Comparison of ENCODE assay signal across 14 cellular contexts in genomic region chrX:118550792-118551191, GRCh38. TPM values are rescaled to one million over a fixed set of nuclear protein-coding genes. Genes with fewer than 3 reads are reported as not detected.
DNase-seq lines count a peak whose midpoint lies in the region; ATAC-seq and TF ChIP-seq lines count a peak whose summit lies in the region.
"Had no signal": no experiment of that assay in that cellular context is flagged by ENCODE, and none has a peak within 500 bp of the region (broad histone marks: within the 10 kb centered on the region; RNA-seq: fewer than 3 reads in every experiment).

No MANE protein-coding gene starts in this region.

- H3K4me3 ChIP-seq in CD8-positive, alpha-beta T cell (ENCODE audit: low read depth, low read length) = no peak overlapping the region
- H3K4me3 ChIP-seq: lower lobe of right lung, prostate gland, tibial artery had no signal

- CTCF ChIA-PET in CD8-positive, alpha-beta T cell (lab: Charles Lee) = no interaction called here

- no peaks in the 10 kb centered on the region for H3K4me1 ChIP-seq in CD8-positive, alpha-beta T cell (ENCODE audit: insufficient read depth, low read length)
- H3K4me1 ChIP-seq: BE2C, lower lobe of right lung, prostate gland had no signal

- H3K4me3 Mint-ChIP-seq in CD8-positive, alpha-beta T cell = no peak overlapping the region
- H3K4me3 Mint-ChIP-seq in HFFc6 = no peak overlapping the region
- no peak overlapping the region for H3K4me3 Mint-ChIP-seq in activated naive CD8-positive, alpha-beta T cell treated with anti-CD3 and anti-CD28 coated beads, Interleukin-2, amount 10 ng/mL, durations not matched to agents 7 days and 5 days
- no peak overlapping the region for H3K4me3 Mint-ChIP-seq in natural killer cell treated with Interleukin-12 subunit alpha and Interleukin-12 subunit beta and Interleukin-15 and Interleukin-18, amount 100 ng/mL, for 72 hours
- H3K4me3 Mint-ChIP-seq in type B pancreatic cell = no peak overlapping the region

- no peak overlapping the region for H3K27ac ChIP-seq in CD8-positive, alpha-beta T cell (ENCODE audit: low read depth, low read length)
- H3K27ac ChIP-seq: lower lobe of right lung, prostate gland, tibial artery had no signal

- H3K36me3 Mint-ChIP-seq in CD8-positive, alpha-beta T cell = peaks cover 64% of the 10 kb centered on the region
- H3K36me3 Mint-ChIP-seq in HFFc6 (ENCODE audit: low read depth) (no peaks in the 10 kb centered on the region; the same call in 1 of the 2 replicates), type B pancreatic cell (peaks cover 7% of the 10 kb centered on the region)
- H3K36me3 Mint-ChIP-seq in activated naive CD8-positive, alpha-beta T cell treated with anti-CD3 and anti-CD28 coated beads, Interleukin-2, amount 10 ng/mL, durations not matched to agents 7 days and 5 days = peaks cover 15% of the 10 kb centered on the region
- H3K36me3 Mint-ChIP-seq in natural killer cell treated with Interleukin-12 subunit alpha and Interleukin-12 subunit beta and Interleukin-15 and Interleukin-18, amount 100 ng/mL, for 72 hours = no peaks in the 10 kb centered on the region

- H3K27me3 ChIP-seq in CD8-positive, alpha-beta T cell (ENCODE audit: insufficient read depth, low read length) = no peaks in the 10 kb centered on the region
- H3K27me3 ChIP-seq: BE2C, tibial artery had no signal

- H3K27ac Mint-ChIP-seq in CD8-positive, alpha-beta T cell = peak overlapping the region; percentile 57
- H3K27ac Mint-ChIP-seq in HFFc6 (peak overlapping the region; percentile 69), type B pancreatic cell (no peak overlapping the region)
- H3K27ac Mint-ChIP-seq in activated naive CD8-positive, alpha-beta T cell treated with anti-CD3 and anti-CD28 coated beads, Interleukin-2, amount 10 ng/mL, durations not matched to agents 7 days and 5 days = peak overlapping the region; percentile 30
- H3K27ac Mint-ChIP-seq in natural killer cell treated with Interleukin-12 subunit alpha and Interleukin-12 subunit beta and Interleukin-15 and Interleukin-18, amount 100 ng/mL, for 72 hours = peak overlapping the region; percentile 57 to 58

- H3K27me3 Mint-ChIP-seq in CD8-positive, alpha-beta T cell (ENCODE audit: low read depth) = no peaks in the 10 kb centered on the region
- H3K27me3 Mint-ChIP-seq in HFFc6 (ENCODE audit: insufficient read depth) (no peaks in the 10 kb centered on the region; the same call in 1 of the 2 replicates), type B pancreatic cell (no peaks in the 10 kb centered on the region)
- H3K27me3 Mint-ChIP-seq in activated naive CD8-positive, alpha-beta T cell treated with anti-CD3 and anti-CD28 coated beads, Interleukin-2, amount 10 ng/mL, durations not matched to agents 7 days and 5 days = no peaks in the 10 kb centered on the region
- no peaks in the 10 kb centered on the region for H3K27me3 Mint-ChIP-seq in natural killer cell treated with Interleukin-12 subunit alpha and Interleukin-12 subunit beta and Interleukin-15 and Interleukin-18, amount 100 ng/mL, for 72 hours

- H3K9me3 ChIP-seq in CD8-positive, alpha-beta T cell (ENCODE audit: low read length) = no peaks in the 10 kb centered on the region
- H3K9me3 ChIP-seq: BE2C, lower lobe of right lung, prostate gland, tibial artery had no signal

- ATAC-seq in CD8-positive, alpha-beta T cell = no peak
- no peak for ATAC-seq in activated naive CD8-positive, alpha-beta T cell treated with anti-CD3 and anti-CD28 coated beads, Interleukin-2, amount 10 ng/mL, durations not matched to agents 7 days and 5 days (ENCODE audit: low read depth)
- ATAC-seq in natural killer cell treated with Interleukin-12 subunit alpha and Interleukin-12 subunit beta and Interleukin-15 and Interleukin-18, amount 100 ng/mL, for 72 hours = no peak
- ATAC-seq in HG02642 (IDR thresholded peaks at IDR 0.05; ENCODE audit: poor library complexity, unreplicated experiment) (no peak), HG03571 (IDR thresholded peaks at IDR 0.05; ENCODE audit: unreplicated experiment) (no peak)

- TF ChIP-seq CTCF in CD8-positive, alpha-beta T cell (IDR thresholded peaks at IDR 0.05) = no peak
- TF ChIP-seq CTCF in HFFc6 (IDR thresholded peaks at IDR 0.05) (no peak), type B pancreatic cell (conservative IDR thresholded peaks at IDR 0.05) (no peak)

- POLR2A ChIA-PET in CD8-positive, alpha-beta T cell (lab: Charles Lee) = no interaction called here
- POLR2A ChIA-PET in activated naive CD8-positive, alpha-beta T cell treated with anti-CD3 and anti-CD28 coated beads, Interleukin-2, amount 10 ng/mL, durations not matched to agents 7 days and 5 days (lab: Charles Lee) = no interaction called here

- intact Hi-C loops in CD8-positive, alpha-beta T cell (cut with DNase I, micrococcal nuclease) = no loop called here

- H3K36me3 ChIP-seq in CD8-positive, alpha-beta T cell (ENCODE audit: insufficient read depth, low read length) = peaks cover 17% of the 10 kb centered on the region
- H3K36me3 ChIP-seq: BE2C, prostate gland, tibial artery had no signal

- H3K4me1 Mint-ChIP-seq in CD8-positive, alpha-beta T cell (ENCODE audit: low read depth) = peaks cover 9% of the 10 kb centered on the region
- H3K4me1 Mint-ChIP-seq in HFFc6 (ENCODE audit: low read depth) = peaks cover 56% of the 10 kb centered on the region
- H3K4me1 Mint-ChIP-seq in activated naive CD8-positive, alpha-beta T cell treated with anti-CD3 and anti-CD28 coated beads, Interleukin-2, amount 10 ng/mL, durations not matched to agents 7 days and 5 days = peaks cover 15% of the 10 kb centered on the region
- H3K4me1 Mint-ChIP-seq in natural killer cell treated with Interleukin-12 subunit alpha and Interleukin-12 subunit beta and Interleukin-15 and Interleukin-18, amount 100 ng/mL, for 72 hours (ENCODE audit: low read depth in 2 of 2) = peaks cover 4 to 5% of the 10 kb centered on the region in 2 donors
- no peaks in the 10 kb centered on the region for H3K4me1 Mint-ChIP-seq in type B pancreatic cell (ENCODE audit: unreplicated experiment)

- DNase-seq in CD8-positive, alpha-beta T cell = no peak
- peak; percentile 6 for DNase-seq in HFFc6
- DNase-seq in activated naive CD8-positive, alpha-beta T cell treated with anti-CD3 and anti-CD28 coated beads, Interleukin-2, amount 10 ng/mL, durations not matched to agents 7 days and 5 days = no peak
- no peak for DNase-seq in natural killer cell treated with Interleukin-12 subunit alpha and Interleukin-12 subunit beta and Interleukin-15 and Interleukin-18, amount 100 ng/mL, for 72 hours (ENCODE audit: low spot score)
- DNase-seq in type B pancreatic cell (ENCODE audit: extremely low spot score, unreplicated experiment) = no peak
- DNase-seq: BE2C, KG1, lower lobe of right lung, NCI-H1105 treated with DMSO at 0.1 percent for 48 hours, NCI-H2171, tibial artery had no signal

- H3K9me3 Mint-ChIP-seq in CD8-positive, alpha-beta T cell = no peaks in the 10 kb centered on the region
- H3K9me3 Mint-ChIP-seq in HFFc6 (no peaks in the 10 kb centered on the region), type B pancreatic cell (no peaks in the 10 kb centered on the region)
- no peaks in the 10 kb centered on the region for H3K9me3 Mint-ChIP-seq in activated naive CD8-positive, alpha-beta T cell treated with anti-CD3 and anti-CD28 coated beads, Interleukin-2, amount 10 ng/mL, durations not matched to agents 7 days and 5 days
- no peaks in the 10 kb centered on the region for H3K9me3 Mint-ChIP-seq in natural killer cell treated with Interleukin-12 subunit alpha and Interleukin-12 subunit beta and Interleukin-15 and Interleukin-18, amount 100 ng/mL, for 72 hours

RNA-seq across cellular contexts. Expression of gene DOCK11, which starts 55.2 kb away (rescaled TPM):
- total RNA-seq in CD8-positive, alpha-beta T cell = 10 to 100 TPM; 52.8 to 57.9 TPM
- total RNA-seq in HFFc6 (2021; fragmentation: NEBNext Ultra II Directional; extraction: Animal tissue kit (Norgen Biotek cat#: 25700)) = 10 to 100 TPM; 16.2 to 18.2 (median 17.7) TPM
- total RNA-seq in activated naive CD8-positive, alpha-beta T cell treated with anti-CD3 and anti-CD28 coated beads, Interleukin-2, amount 10 ng/mL, durations not matched to agents 7 days and 5 days = 10 to 100 TPM; 71.9 to 80.4 TPM
- 10 to 100 TPM; 32.0 to 44.5 TPM for total RNA-seq in natural killer cell treated with Interleukin-12 subunit alpha and Interleukin-12 subunit beta and Interleukin-15 and Interleukin-18, amount 100 ng/mL, for 72 hours
- 7.5 and 14.0 TPM in 2 replicates for total RNA-seq in type B pancreatic cell (ENCODE audit: low replicate concordance)
